ENCODE assay signal across 22 cellular contexts in genomic region chr5:163467682-163468081, GRCh38. TPM values are rescaled to one million over a fixed set of nuclear protein-coding genes. Genes with fewer than 3 reads are reported as not detected.
"Had no signal": no experiment of that assay in that cellular context is flagged by ENCODE, and none has a peak within 500 bp of the region (broad histone marks: within the 10 kb centered on the region; RNA-seq: fewer than 3 reads in every experiment).

No MANE protein-coding gene starts in this region.

- H3K4me1 Mint-ChIP-seq: immature natural killer cell, natural killer cell had no signal

- H3K36me3 Mint-ChIP-seq: immature natural killer cell, natural killer cell had no signal

- H3K27me3 Mint-ChIP-seq: activated CD4-positive, alpha-beta T cell treated with anti-CD3 and anti-CD28 coated beads for 36 hours; activated naive CD8-positive, alpha-beta T cell treated with anti-CD3 and anti-CD28 coated beads, Interleukin-2, amount 50 U/mL, for 24 hours; activated T-cell treated with anti-CD3 and anti-CD28 coated beads, Interleukin-2, amount 50 U/mL, for 24 hours had no signal

- H3K9me3 Mint-ChIP-seq: activated naive CD8-positive, alpha-beta T cell treated with anti-CD3 and anti-CD28 coated beads, Interleukin-2, amount 50 U/mL, for 24 hours; activated T-cell treated with anti-CD3 and anti-CD28 coated beads, Interleukin-2, amount 50 U/mL, for 24 hours; immature natural killer cell; natural killer cell had no signal

- H3K4me3 Mint-ChIP-seq: activated CD4-positive, alpha-beta T cell treated with anti-CD3 and anti-CD28 coated beads for 36 hours; activated naive CD8-positive, alpha-beta T cell treated with anti-CD3 and anti-CD28 coated beads, Interleukin-2, amount 50 U/mL, for 24 hours; activated T-cell treated with anti-CD3 and anti-CD28 coated beads, Interleukin-2, amount 50 U/mL, for 24 hours; immature natural killer cell; natural killer cell had no signal

- H3K4me3 ChIP-seq: ascending aorta, lung, mucosa of descending colon, sigmoid colon, suprapubic skin, upper lobe of left lung had no signal

- H3K4me1 ChIP-seq: ascending aorta, sigmoid colon, suprapubic skin, upper lobe of left lung had no signal

- FAIRE-seq: bronchial epithelial cell, endometrium had no signal

- H3K27ac ChIP-seq: ascending aorta, foreskin keratinocyte, sigmoid colon, suprapubic skin, upper lobe of left lung had no signal

- ATAC-seq: activated CD4-positive, alpha-beta T cell treated with anti-CD3 and anti-CD28 coated beads for 36 hours; activated naive CD8-positive, alpha-beta T cell treated with anti-CD3 and anti-CD28 coated beads, Interleukin-2, amount 50 U/mL, for 24 hours; esophagus mucosa; foreskin keratinocyte; left cardiac atrium; mucosa of descending colon; natural killer cell; stimulated activated naive CD8-positive, alpha-beta T cell treated with anti-CD3 and anti-CD28 coated beads, Interleukin-15, Interleukin-2, amounts not matched to agents 100 U/mL and 50 U/mL, for 24 hours had no signal

- H3K27ac Mint-ChIP-seq: activated CD4-positive, alpha-beta T cell treated with anti-CD3 and anti-CD28 coated beads for 36 hours; activated naive CD8-positive, alpha-beta T cell treated with anti-CD3 and anti-CD28 coated beads, Interleukin-2, amount 50 U/mL, for 24 hours; activated T-cell treated with anti-CD3 and anti-CD28 coated beads, Interleukin-2, amount 50 U/mL, for 24 hours; natural killer cell had no signal

- H3K36me3 ChIP-seq: ascending aorta, sigmoid colon, suprapubic skin, upper lobe of left lung had no signal

- DNase-seq: activated CD4-positive, alpha-beta T cell treated with anti-CD3 and anti-CD28 coated beads for 36 hours; activated gamma-delta T cell; activated naive CD8-positive, alpha-beta T cell treated with anti-CD3 and anti-CD28 coated beads, Interleukin-2, amount 50 U/mL, for 24 hours; activated T-cell treated with anti-CD3 and anti-CD28 coated beads, Interleukin-2, amount 50 U/mL, for 24 hours; foreskin keratinocyte; immature natural killer cell; left cardiac atrium; mucosa of descending colon; natural killer cell; occipital lobe; sigmoid colon; stimulated activated CD4-positive, alpha-beta T cell treated with anti-CD3 and anti-CD28 coated beads, Interleukin-2, amount 100 ng/mL, for 24 hours; stimulated activated naive CD8-positive, alpha-beta T cell treated with anti-CD3 and anti-CD28 coated beads, Interleukin-15, Interleukin-2, amounts not matched to agents 100 U/mL and 50 U/mL, for 24 hours; SW 1271; T-helper 9 cell; upper lobe of left lung had no signal

- H3K27me3 ChIP-seq: ascending aorta, foreskin keratinocyte, sigmoid colon, suprapubic skin, upper lobe of left lung had no signal

- H3K9me3 ChIP-seq: ascending aorta, mucosa of descending colon, sigmoid colon, suprapubic skin, upper lobe of left lung had no signal

RNA-seq across cellular contexts. Expression of gene HMMR, which starts 7.2 kb away (rescaled TPM):
- total RNA-seq: ascending aorta had no signal
